Comparison of ENCODE assay signal across 8 cellular contexts in genomic region chr3:47512416-47513124, GRCh38. TPM values are rescaled to one million over a fixed set of nuclear protein-coding genes. Genes with fewer than 3 reads are reported as not detected.
DNase-seq lines count a peak whose midpoint lies in the region; ATAC-seq and TF ChIP-seq lines count a peak whose summit lies in the region.

No MANE protein-coding gene starts in this region.

- H3K9me3 ChIP-seq in HUES48 (ENCODE audit: control insufficient read depth, insufficient read depth, low read length) (no peaks in the 10 kb centered on the region), uterus (no peaks in the 10 kb centered on the region)

- DNase-seq in D341Med (ENCODE audit: low spot score) (peak; percentile 46), UCSD-AML1 (lab: John Stamatoyannopoulos, UW; ENCODE audit: unreplicated experiment) (peak; percentile 34), epithelial cell of esophagus (ENCODE audit: low read depth) (peak; percentile 27), naive B cell (no peak), uterus (peak; percentile 33 to 34)

- no peaks in the 10 kb centered on the region for H3K9me3 Mint-ChIP-seq in naive B cell

- H3K9ac ChIP-seq in HUES48 (ENCODE audit: low read depth, low read length) = peak overlapping the region; percentile 80

- peaks cover 7 to 27% (median 11%) of the 10 kb centered on the region in 3 donors for H3K4me1 Mint-ChIP-seq in naive B cell

- no peaks in the 10 kb centered on the region for H3K27me3 Mint-ChIP-seq in naive B cell

- H3K4me3 ChIP-seq in HUES48 (ENCODE audit: low read depth, low read length) (peak overlapping the region; percentile 88), epithelial cell of esophagus (ENCODE audit: low read length) (peak overlapping the region; percentile 80), uterus (peak overlapping the region; percentile 69 to 77)

- H3K4me1 ChIP-seq in HUES48 (ENCODE audit: control insufficient read depth, insufficient read depth, low read length) (no peaks in the 10 kb centered on the region), uterus (no peaks in the 10 kb centered on the region)

- intact Hi-C loops in uterus (cut with DNase I; ENCODE audit: low total_unique reads) = no loop called here

- H3K36me3 Mint-ChIP-seq in naive B cell = peaks cover 0 to 5% of the 10 kb centered on the region in 2 donors

- H3K27me3 ChIP-seq in HUES48 (ENCODE audit: control insufficient read depth, insufficient read depth, low read length) = no peaks in the 10 kb centered on the region
- no peaks in the 10 kb centered on the region for H3K27me3 ChIP-seq in uterus

- no peak for TF ChIP-seq POLR2A in uterus (IDR thresholded peaks at IDR 0.05)
- TF ChIP-seq POLR2A in GM18505 (IDR thresholded peaks at IDR 0.05; ENCODE audit: borderline replicate concordance, extremely low read depth, insufficient read depth, insufficient read length) = no peak

- ATAC-seq in naive B cell (ENCODE audit: low read depth in 2 of 2) (no peak), GM18505 (IDR thresholded peaks at IDR 0.05; ENCODE audit: unreplicated experiment) (no peak), HG02588 (IDR thresholded peaks at IDR 0.05; ENCODE audit: unreplicated experiment) (no peak)

- peak overlapping the region; percentile 100 for H3K27ac ChIP-seq in HUES48 (ENCODE audit: low read depth, low read length)
- peak overlapping the region; percentile 94 to 96 for H3K27ac ChIP-seq in uterus

- TF ChIP-seq CTCF in epithelial cell of esophagus (IDR thresholded peaks at IDR 0.05; ENCODE audit: insufficient read depth, low read depth, low read length, missing control alignments) (no peak), uterus (IDR thresholded peaks at IDR 0.05) (no peak)

- H3K36me3 ChIP-seq in HUES48 (ENCODE audit: control insufficient read depth, insufficient read depth, low read length) (peaks cover 35% of the 10 kb centered on the region), uterus (no peaks in the 10 kb centered on the region)

- peak overlapping the region; percentile 91 to 99 (median 98) for H3K4me3 Mint-ChIP-seq in naive B cell

- H3K27ac Mint-ChIP-seq in naive B cell = peak overlapping the region; percentile 94 to 99 (median 98)

RNA-seq across cellular contexts. Expression of gene ELP6, which starts 0.9 kb away (rescaled TPM):
- 10 to 100 TPM; 28.4 to 59.9 (median 38.7) TPM for polyA plus RNA-seq in naive B cell (ENCODE audit: low read depth in 6 of 6)
- total RNA-seq in uterus = 10 to 100 TPM in 3 of 4 donors, 1 to 10 TPM in 1; 6.2 to 33.5 (median 22.5) TPM

RNA-seq across cellular contexts. Expression of gene SCAP, which starts 36.8 kb away (rescaled TPM):
- 10 to 100 TPM; 16.7 to 54.1 (median 34.8) TPM for polyA plus RNA-seq in naive B cell (ENCODE audit: low read depth in 6 of 6)
- 10 to 100 TPM; 28.7 to 93.0 (median 48.3) TPM for total RNA-seq in uterus
